ENCODE assay signal across 17 cellular contexts in the genomic region with DNA sequence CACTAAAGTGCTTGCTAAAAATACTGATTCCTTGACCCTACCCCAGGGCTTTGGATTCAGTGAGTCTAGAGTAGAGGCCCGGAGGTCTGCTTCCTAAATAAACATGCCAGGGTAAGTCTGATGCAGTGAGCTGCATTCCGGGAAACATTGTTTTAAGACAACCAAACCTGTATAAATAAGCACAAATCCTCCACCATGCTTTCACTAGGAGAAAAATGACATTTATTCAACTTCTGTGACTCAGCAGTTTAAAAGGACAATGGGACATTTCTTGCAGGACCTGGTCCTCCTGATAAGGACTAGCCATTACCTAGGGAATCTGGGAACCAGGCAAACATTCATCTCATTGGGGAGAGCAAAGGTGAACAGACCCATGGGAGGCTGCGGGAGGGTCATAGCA.
DNase-seq lines count a peak whose midpoint lies in the region; ATAC-seq and TF ChIP-seq lines count a peak whose summit lies in the region.
"Had no signal": no experiment of that assay in that cellular context is flagged by ENCODE, and none has a peak within 500 bp of the region (broad histone marks: within the 10 kb centered on the region; RNA-seq: fewer than 3 reads in every experiment).

No MANE protein-coding gene starts in this region.

- peaks cover 7% of the 10 kb centered on the region for H3K4me1 Mint-ChIP-seq in Caco-2 (ENCODE audit: low read depth, unreplicated experiment)
- peaks cover 18% of the 10 kb centered on the region for H3K4me1 Mint-ChIP-seq in endodermal cell
- H3K4me1 Mint-ChIP-seq in progenitor cell of endocrine pancreas (ENCODE audit: low read depth) = peaks cover 14% of the 10 kb centered on the region
- H3K4me1 Mint-ChIP-seq: CD14-positive monocyte had no signal

- 96 to 100% methylated on average over 2 to 3 of the region's 3 CpGs for WGBS in endodermal cell (ENCODE audit: insufficient coverage in 1 of 2, insufficient read length in 1 of 2), 2 experiments

- BruUV-seq in Caco-2 (replicated peaks; lab: Mats Ljungman, UMichigan) = no TSS peak

- no peaks in the 10 kb centered on the region for H3K9me3 ChIP-seq in Caco-2
- H3K9me3 ChIP-seq in endodermal cell (ENCODE audit: control insufficient read depth, low read length) = peaks cover 16% of the 10 kb centered on the region
- H3K9me3 ChIP-seq: HAP-1 had no signal

- H3K27me3 Mint-ChIP-seq in Caco-2 (ENCODE audit: insufficient read depth, unreplicated experiment) (no peaks in the 10 kb centered on the region), endodermal cell (ENCODE audit: insufficient read depth) (no peaks in the 10 kb centered on the region), progenitor cell of endocrine pancreas (no peaks in the 10 kb centered on the region)

- H3K27ac ChIP-seq in endodermal cell (ENCODE audit: low read depth, low read length) = no peak overlapping the region
- H3K27ac ChIP-seq: BLaER1, HL-60 had no signal

- H3K27me3 ChIP-seq in Caco-2 (replicated peaks; ENCODE audit: control insufficient read depth, insufficient read depth, low read length) (no peaks in the 10 kb centered on the region), endodermal cell (ENCODE audit: control insufficient read depth, insufficient read depth, low read length, poor library complexity, severe bottlenecking) (no peaks in the 10 kb centered on the region)
- H3K27me3 ChIP-seq: BLaER1 had no signal

- TF ChIP-seq CTCF in Caco-2 (IDR thresholded peaks at IDR 0.05; ENCODE audit: insufficient read depth in 1 of 2, low read depth in 1 of 2, low read length in 1 of 2, severe bottlenecking in 1 of 2, unreplicated experiment in 1 of 2) = no peak
- TF ChIP-seq CTCF in endodermal cell (conservative IDR thresholded peaks at IDR 0.05) = no peak
- no peak for TF ChIP-seq CTCF in progenitor cell of endocrine pancreas (IDR thresholded peaks at IDR 0.05; ENCODE audit: unreplicated experiment)

- H3K4me1 ChIP-seq in Caco-2 (peaks cover 14% of the 10 kb centered on the region), endodermal cell (ENCODE audit: control insufficient read depth, insufficient read depth, low read length) (peaks cover 3% of the 10 kb centered on the region)
- H3K4me1 ChIP-seq: BLaER1, HAP-1 had no signal

- POLR2A ChIA-PET in Caco-2 (lab: Charles Lee) = no interaction called here

- no peak overlapping the region for H3K4me3 ChIP-seq in Caco-2 (ENCODE audit: low read depth, low read length)
- H3K4me3 ChIP-seq in endodermal cell (ENCODE audit: low read length) = no peak overlapping the region
- H3K4me3 ChIP-seq: BLaER1, HAP-1 had no signal

- H3K27ac Mint-ChIP-seq in Caco-2 (ENCODE audit: unreplicated experiment) = no peak overlapping the region
- peak overlapping the region; percentile 23 for H3K27ac Mint-ChIP-seq in endodermal cell
- peak overlapping the region; percentile 72 for H3K27ac Mint-ChIP-seq in progenitor cell of endocrine pancreas
- H3K27ac Mint-ChIP-seq: CD14-positive monocyte; CD8-positive, alpha-beta T cell had no signal

- intact Hi-C loops in Caco-2 (cut with micrococcal nuclease; ENCODE audit: unreplicated experiment) = no loop called here

- H3K9me3 Mint-ChIP-seq in Caco-2 (ENCODE audit: unreplicated experiment) = peaks cover 8% of the 10 kb centered on the region
- peaks cover 8% of the 10 kb centered on the region for H3K9me3 Mint-ChIP-seq in endodermal cell
- H3K9me3 Mint-ChIP-seq in progenitor cell of endocrine pancreas (ENCODE audit: low read depth) = peaks cover 6% of the 10 kb centered on the region

- DNase-seq in Caco-2 (peak; percentile 32 to 50), HuH-7 (ENCODE audit: low spot score) (peak; percentile 24), endodermal cell (no peak), progenitor cell of endocrine pancreas (ENCODE audit: low spot score, unreplicated experiment) (no peak)
- DNase-seq: CD8-positive, alpha-beta T cell; DMS 273 treated with DMSO at 0.1 percent for 48 hours; DMS53; DND-41; Kasumi-1; KG1 had no signal

- H3K36me3 ChIP-seq in Caco-2 (ENCODE audit: control insufficient read depth, insufficient read depth, low read length) = no peaks in the 10 kb centered on the region
- no peaks in the 10 kb centered on the region for H3K36me3 ChIP-seq in endodermal cell (ENCODE audit: control insufficient read depth, insufficient read depth, low read length)
- H3K36me3 ChIP-seq: BLaER1, HAP-1 had no signal

- H3K36me3 Mint-ChIP-seq in Caco-2 (ENCODE audit: insufficient read depth, unreplicated experiment) (no peaks in the 10 kb centered on the region), endodermal cell (ENCODE audit: low read depth) (no peaks in the 10 kb centered on the region), progenitor cell of endocrine pancreas (ENCODE audit: insufficient read depth) (no peaks in the 10 kb centered on the region)
- H3K36me3 Mint-ChIP-seq: CD14-positive monocyte; CD8-positive, alpha-beta T cell had no signal

- H3K4me3 Mint-ChIP-seq in Caco-2 (ENCODE audit: unreplicated experiment) (no peak overlapping the region), endodermal cell (no peak overlapping the region), progenitor cell of endocrine pancreas (ENCODE audit: low read depth) (no peak overlapping the region)
- H3K4me3 Mint-ChIP-seq: CD14-positive monocyte; CD8-positive, alpha-beta T cell had no signal

- CTCF ChIA-PET in Caco-2 (lab: Charles Lee) = no interaction called here

- H3K9ac ChIP-seq in endodermal cell (ENCODE audit: extremely low read depth, low read length, poor library complexity, severe bottlenecking) = no peak overlapping the region
- H3K9ac ChIP-seq: BLaER1 had no signal

- no peak for ATAC-seq in GM21447 (IDR thresholded peaks at IDR 0.05; ENCODE audit: unreplicated experiment)
- no peak for ATAC-seq in HG03460 (IDR thresholded peaks at IDR 0.05; ENCODE audit: unreplicated experiment)
- ATAC-seq in GM21717 (IDR thresholded peaks at IDR 0.05; ENCODE audit: unreplicated experiment) = no peak
- ATAC-seq: CD8-positive, alpha-beta T cell had no signal

Comparison
In these comparisons a context has a peak if more than half of its experiments do, and no peak if none do; other contexts are left out.
1. DNase-seq: peak in Caco-2 (2 of 2) and HuH-7 (single experiment); none in endodermal cell (single experiment) and progenitor cell of endocrine pancreas (single experiment).